ENCODE assay signal across 15 cellular contexts in the genomic region with DNA sequence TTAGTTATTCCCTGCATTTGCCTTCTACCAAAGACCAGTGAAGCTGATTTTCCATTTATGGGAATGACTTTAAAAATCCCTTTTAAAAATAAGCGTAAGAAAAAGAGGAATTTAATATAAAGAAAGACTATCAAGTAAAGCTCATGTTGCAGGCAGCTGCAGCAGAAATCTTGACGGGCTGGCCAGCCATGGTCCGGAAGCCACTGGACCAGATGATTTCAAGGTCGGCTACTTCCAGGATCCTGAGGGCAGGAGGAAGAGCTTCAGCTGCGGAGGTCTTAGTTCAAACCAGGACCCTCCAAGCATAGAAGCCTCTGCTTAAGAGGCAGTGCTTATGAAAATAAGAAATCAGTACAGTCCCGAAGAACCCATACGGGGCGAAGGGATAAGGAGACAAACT.
DNase-seq lines count a peak whose midpoint lies in the region; ATAC-seq and TF ChIP-seq lines count a peak whose summit lies in the region.
"Had no signal": no experiment of that assay in that cellular context is flagged by ENCODE, and none has a peak within 500 bp of the region (broad histone marks: within the 10 kb centered on the region; RNA-seq: fewer than 3 reads in every experiment).

No MANE protein-coding gene starts in this region.

- H3K9ac ChIP-seq in fibroblast of lung (ENCODE audit: insufficient read depth, low read length), result no peak overlapping the region

- no peak for DNase-seq in RWPE2 (ENCODE audit: low spot score)
- DNase-seq in fibroblast of lung (ENCODE audit: low read depth in 2 of 2), result peak in 1 of 2 donors; percentile 18
- peak; percentile 38 for DNase-seq in testis
- DNase-seq in NCI-H187 treated with DMSO at 0.1 percent for 48 hours (lab: John Stamatoyannopoulos, UW), result no peak
- DNase-seq in iPS-NIHi7 (ENCODE audit: extremely low spot score), result no peak
- no peak for DNase-seq in mesenteric fat pad (ENCODE audit: low spot score)
- DNase-seq: activated T-cell treated with anti-CD3 and anti-CD28 coated beads, Interleukin-2, amount 50 U/mL, for 72 hours; foreskin melanocyte; MV-4-11; NCI-H69 had no signal

- H4K20me1 ChIP-seq in fibroblast of lung (ENCODE audit: control insufficient read depth, extremely low read depth, insufficient read depth, low read length), result no peaks in the 10 kb centered on the region

- no peak for TF ChIP-seq CTCF in RWPE2 (IDR thresholded peaks at IDR 0.05; ENCODE audit: poor library complexity, severe bottlenecking)
- no peak for TF ChIP-seq CTCF in fibroblast of lung (conservative IDR thresholded peaks at IDR 0.05 in 1 of 2, IDR thresholded peaks at IDR 0.05 in 1 of 2; ENCODE audit: low read depth in 1 of 2, low read length in 2 of 2)
- TF ChIP-seq CTCF in testis (IDR thresholded peaks at IDR 0.05), result no peak

- intact Hi-C loops in testis (cut with DNase I; ENCODE audit: low total_unique reads), result no loop called here

- ATAC-seq in RWPE2 (ENCODE audit: low read depth) (no peak), GM19324 (IDR thresholded peaks at IDR 0.05; ENCODE audit: low FRiP score, unreplicated experiment) (no peak)
- ATAC-seq: activated CD4-positive, CD25-positive, alpha-beta regulatory T cell treated with anti-CD3 and anti-CD28 coated beads, Interleukin-2, amount 50 U/mL, for 24 hours; activated T-cell treated with anti-CD3 and anti-CD28 coated beads, Interleukin-2, amount 50 U/mL, for 72 hours; left lobe of liver; SK-N-SH treated with all-trans-retinoic acid at 6 μM for 48 hours had no signal

- no peak for TF ChIP-seq POLR2A in testis (IDR thresholded peaks at IDR 0.05)

- peaks cover 60% of the 10 kb centered on the region for H3K4me1 ChIP-seq in RWPE2 (ENCODE audit: insufficient read depth, poor library complexity, severe bottlenecking)
- peaks cover 18% of the 10 kb centered on the region for H3K4me1 ChIP-seq in fibroblast of lung (ENCODE audit: control insufficient read depth, extremely low read depth, insufficient read depth, low read length)
- H3K4me1 ChIP-seq in muscle layer of duodenum (ENCODE audit: control insufficient read depth in 1 of 2, insufficient read depth in 2 of 2, low read length in 2 of 2), result peaks cover 0 to 7% of the 10 kb centered on the region in 2 donors
- H3K4me1 ChIP-seq in testis, result peaks cover 7% of the 10 kb centered on the region

- peak overlapping the region; percentile 44 for H2AFZ ChIP-seq in fibroblast of lung (ENCODE audit: low read length)

- WGBS in testis, 2 donors, result 25 to 36% methylated on average over 8 of the region's 8 CpGs

- H3K4me3 ChIP-seq in RWPE2 (ENCODE audit: severe bottlenecking) (no peak overlapping the region), fibroblast of lung (replicated peaks in 1 of 4; ENCODE audit: control extremely low read depth in 1 of 4, insufficient read depth in 1 of 4, low read depth in 3 of 4, low read length in 4 of 4) (peak overlapping the region in 1 of 4 experiments; percentile 44), muscle layer of duodenum (ENCODE audit: low read depth in 1 of 2, low read length in 2 of 2) (peak overlapping the region; percentile 7 to 54), testis (no peak overlapping the region)

- peak overlapping the region; percentile 95 for H3K27ac ChIP-seq in RWPE2 (ENCODE audit: poor library complexity, severe bottlenecking)
- H3K27ac ChIP-seq in fibroblast of lung (ENCODE audit: insufficient read depth, low read length), result no peak overlapping the region
- peak overlapping the region; percentile 92 for H3K27ac ChIP-seq in muscle layer of duodenum (ENCODE audit: low read length)
- H3K27ac ChIP-seq in testis, result peak overlapping the region; percentile 79 to 82

- H3K27me3 ChIP-seq in RWPE2 (ENCODE audit: insufficient read depth, poor library complexity, severe bottlenecking) (no peaks in the 10 kb centered on the region), fibroblast of lung (ENCODE audit: control insufficient read depth, insufficient read depth, low read length) (no peaks in the 10 kb centered on the region), muscle layer of duodenum (ENCODE audit: low read depth, low read length) (no peaks in the 10 kb centered on the region), testis (no peaks in the 10 kb centered on the region)

- H3K36me3 ChIP-seq in RWPE2 (ENCODE audit: low read depth) (no peaks in the 10 kb centered on the region), fibroblast of lung (ENCODE audit: control insufficient read depth, insufficient read depth, low read length) (no peaks in the 10 kb centered on the region), muscle layer of duodenum (ENCODE audit: control insufficient read depth in 1 of 2, insufficient read depth in 2 of 2, low read length in 2 of 2) (no peaks in the 10 kb centered on the region), testis (ENCODE audit: low read depth, missing control alignments) (no peaks in the 10 kb centered on the region)

- peak overlapping the region; percentile 62 for H3K4me2 ChIP-seq in fibroblast of lung (ENCODE audit: extremely low read depth, insufficient read depth, low read length)

- H3K9me3 ChIP-seq in RWPE2 (ENCODE audit: severe bottlenecking) (no peaks in the 10 kb centered on the region), fibroblast of lung (ENCODE audit: control insufficient read depth, insufficient read depth, low read depth, low read length) (no peaks in the 10 kb centered on the region), muscle layer of duodenum (ENCODE audit: control insufficient read depth in 1 of 2, low read length in 2 of 2) (no peaks in the 10 kb centered on the region), testis (no peaks in the 10 kb centered on the region)

- no peaks in the 10 kb centered on the region for H3K79me2 ChIP-seq in fibroblast of lung (ENCODE audit: control insufficient read depth, insufficient read depth, low read length)

Comparison
In these comparisons a context has a peak if more than half of its experiments do, and no peak if none do; other contexts are left out.
1. H3K4me3 ChIP-seq: peak in muscle layer of duodenum (2 of 2); none in RWPE2 (single experiment) and testis (0 of 2).